8 cellular contexts compared by ENCODE assay signal in the genomic region with DNA sequence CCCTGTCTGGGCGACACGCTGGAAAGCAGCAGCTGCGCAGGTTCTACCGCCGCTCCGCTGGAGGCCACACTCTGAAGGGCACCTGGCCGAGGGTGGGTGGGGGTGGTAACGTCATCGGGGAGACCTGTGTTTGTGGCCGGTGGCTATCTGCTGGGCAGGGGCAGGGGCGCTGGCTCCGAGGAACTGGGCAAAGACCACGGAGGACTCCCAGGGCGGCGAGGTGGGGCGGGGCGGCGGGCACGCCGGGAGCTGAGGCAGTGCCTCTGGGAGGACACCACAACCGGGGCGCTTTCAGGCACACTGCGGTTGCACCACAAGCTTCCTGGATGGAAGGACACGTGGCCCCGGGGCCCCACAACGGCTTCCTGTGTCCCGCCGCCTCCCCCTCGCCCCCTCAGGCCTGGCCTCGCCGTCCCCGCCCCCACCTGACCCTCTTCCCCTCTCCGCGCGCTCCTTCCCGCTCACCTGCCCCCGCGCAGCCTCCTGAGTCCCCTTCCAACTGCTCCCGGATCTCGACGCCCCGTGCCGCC. TPM values are rescaled to one million over a fixed set of nuclear protein-coding genes. Genes with fewer than 3 reads are reported as not detected.
DNase-seq lines count a peak whose midpoint lies in the region; ATAC-seq, FAIRE-seq and TF ChIP-seq lines count a peak whose summit lies in the region.

No MANE protein-coding gene starts in this region.

- H3K9me3 ChIP-seq in esophagus (ENCODE audit: control insufficient read depth in 2 of 2, insufficient read depth in 1 of 2, low read depth in 1 of 2, low read length in 1 of 2) = no peaks in the 10 kb centered on the region
- no peaks in the 10 kb centered on the region for H3K9me3 ChIP-seq in neural cell (ENCODE audit: low read length)
- H3K9me3 ChIP-seq in subcutaneous abdominal adipose tissue (ENCODE audit: control insufficient read depth in 5 of 5, low read length in 5 of 5) = no peaks in the 10 kb centered on the region
- H3K9me3 ChIP-seq in endodermal cell (ENCODE audit: control insufficient read depth, low read length) = no peaks in the 10 kb centered on the region

- H3K4me3 ChIP-seq in esophagus (ENCODE audit: low read depth in 1 of 2, low read length in 2 of 2) (peak overlapping the region; percentile 83), neural cell (ENCODE audit: low read length) (peak overlapping the region; percentile 52), subcutaneous abdominal adipose tissue (ENCODE audit: low read depth in 1 of 5, low read length in 5 of 5) (peak overlapping the region in 4 of 5 donors; percentile 62 to 72 (median 68)), endodermal cell (ENCODE audit: low read length) (no peak overlapping the region)

- H3K36me3 ChIP-seq in esophagus (ENCODE audit: control insufficient read depth in 2 of 2, insufficient read depth in 2 of 2, low read length in 1 of 2) (no peaks in the 10 kb centered on the region), neural cell (ENCODE audit: insufficient read depth, low read length) (no peaks in the 10 kb centered on the region), subcutaneous abdominal adipose tissue (ENCODE audit: control insufficient read depth in 5 of 5, insufficient read depth in 5 of 5, low read length in 5 of 5) (no peaks in the 10 kb centered on the region), endodermal cell (ENCODE audit: control insufficient read depth, insufficient read depth, low read length) (no peaks in the 10 kb centered on the region)

- no peak overlapping the region for H3K9ac ChIP-seq in neural cell (ENCODE audit: low read length)
- peak overlapping the region in 3 of 5 donors; percentile 44 to 76 (median 71) for H3K9ac ChIP-seq in subcutaneous abdominal adipose tissue (ENCODE audit: low read length in 5 of 5)
- no peak overlapping the region for H3K9ac ChIP-seq in endodermal cell (ENCODE audit: extremely low read depth, low read length, poor library complexity, severe bottlenecking)

- no peak overlapping the region for H3K27ac Mint-ChIP-seq in endodermal cell

- no peak overlapping the region for H2AFZ ChIP-seq in neural cell (ENCODE audit: low read depth, low read length)

- H3K4me2 ChIP-seq in neural cell (ENCODE audit: low read length) = no peak overlapping the region

- peaks cover 2 to 11% of the 10 kb centered on the region in 2 donors for H3K4me1 ChIP-seq in esophagus (ENCODE audit: control insufficient read depth in 2 of 2, insufficient read depth in 2 of 2, low read length in 1 of 2)
- peaks cover 0 to 54% (median 41%) of the 10 kb centered on the region in 5 donors for H3K4me1 ChIP-seq in subcutaneous abdominal adipose tissue (ENCODE audit: control insufficient read depth in 5 of 5, insufficient read depth in 5 of 5, low read length in 5 of 5)
- peaks cover 5% of the 10 kb centered on the region for H3K4me1 ChIP-seq in endodermal cell (ENCODE audit: control insufficient read depth, insufficient read depth, low read length)

- H3K27me3 Mint-ChIP-seq in endodermal cell (ENCODE audit: insufficient read depth) = peaks cover 15% of the 10 kb centered on the region

- H3F3A ChIP-seq in neural cell (ENCODE audit: insufficient read depth, low read length, poor library complexity, severe bottlenecking) = no peaks in the 10 kb centered on the region

- H3K79me2 ChIP-seq in neural cell (replicated peaks; ENCODE audit: insufficient read depth, low read length) = no peaks in the 10 kb centered on the region

- 5 to 7% methylated on average over 25 to 43 of the region's 43 CpGs for WGBS in esophagus, 2 donors
- 90 to 97% methylated on average over 16 to 43 of the region's 43 CpGs for WGBS in endodermal cell (ENCODE audit: insufficient coverage in 1 of 2, insufficient read length in 1 of 2), 2 experiments

- H3K27ac ChIP-seq in esophagus (ENCODE audit: low read depth in 2 of 2, low read length in 1 of 2) (peak overlapping the region; percentile 97), neural cell (ENCODE audit: low read length) (no peak overlapping the region), subcutaneous abdominal adipose tissue (ENCODE audit: low read depth, low read length) (peak overlapping the region; percentile 66), endodermal cell (ENCODE audit: low read depth, low read length) (no peak overlapping the region)

- peak; percentile 95 for FAIRE-seq in GM18507 (lab: Jason Lieb, UNC)

- TF ChIP-seq RAD21 in neural cell (conservative IDR thresholded peaks at IDR 0.05) = no peak

- TF ChIP-seq EP300 in neural cell (conservative IDR thresholded peaks at IDR 0.05; ENCODE audit: poor library complexity, severe bottlenecking) = no peak

- H3K27me3 ChIP-seq in esophagus (ENCODE audit: control insufficient read depth in 1 of 2, insufficient read depth in 2 of 2, low read length in 2 of 2) (no peaks in the 10 kb centered on the region), neural cell (ENCODE audit: insufficient read depth, low read depth, low read length) (peaks cover 35% of the 10 kb centered on the region), subcutaneous abdominal adipose tissue (ENCODE audit: control insufficient read depth in 5 of 5, insufficient read depth in 4 of 5, low read length in 5 of 5) (no peaks in the 10 kb centered on the region), endodermal cell (ENCODE audit: control insufficient read depth, insufficient read depth, low read length, poor library complexity, severe bottlenecking) (no peaks in the 10 kb centered on the region)

- DNase-seq in GM18507 (ENCODE audit: extremely low spot score, insufficient read length, low read depth) (peak; percentile 82), NCI-H2196 treated with DMSO at 0.1 percent for 48 hours (lab: John Stamatoyannopoulos, UW; ENCODE audit: unreplicated experiment) (peak; percentile 55), endodermal cell (no peak)
- DNase-seq in activated CD8-positive, alpha-beta memory T cell treated with anti-CD3 and anti-CD28 coated beads for 24 hours = peak; percentile 92

- peaks cover 2% of the 10 kb centered on the region for H3K9me3 Mint-ChIP-seq in endodermal cell

- H3K4me3 Mint-ChIP-seq in endodermal cell = no peak overlapping the region

- TF ChIP-seq CTCF in neural cell (IDR thresholded peaks at IDR 0.05; ENCODE audit: poor library complexity, severe bottlenecking) (no peak), endodermal cell (conservative IDR thresholded peaks at IDR 0.05) (no peak)

- peak; percentile 59 for ATAC-seq in HG02759 (IDR thresholded peaks at IDR 0.05; ENCODE audit: unreplicated experiment)

- H3K9me2 ChIP-seq in neural cell (ENCODE audit: insufficient read depth, low read length) = no peaks in the 10 kb centered on the region

- H3K4me1 Mint-ChIP-seq in endodermal cell = peaks cover 15% of the 10 kb centered on the region

- no peaks in the 10 kb centered on the region for H4K20me1 ChIP-seq in neural cell (ENCODE audit: insufficient read depth)

- peaks cover 2% of the 10 kb centered on the region for H3K36me3 Mint-ChIP-seq in endodermal cell (ENCODE audit: low read depth)

TF ChIP-seq in neural cell, 6 proteins besides CTCF, POLR2A, EP300 and RAD21:
- no peak for TF ChIP-seq TAF1 (IDR thresholded peaks at IDR 0.05; ENCODE audit: low read depth)
- TF ChIP-seq MXI1 (conservative IDR thresholded peaks at IDR 0.05; ENCODE audit: poor library complexity, severe bottlenecking) = no peak
- no peak for TF ChIP-seq SMC3 (conservative IDR thresholded peaks at IDR 0.05; ENCODE audit: poor library complexity)
- no peak for TF ChIP-seq POLR2AphosphoS5 (IDR thresholded peaks at IDR 0.05)
- no peak for TF ChIP-seq REST (IDR thresholded peaks at IDR 0.05; ENCODE audit: borderline replicate concordance)

RNA-seq across cellular contexts. Expression of gene DENND2D, which starts 3.3 kb away (rescaled TPM):
- polyA plus RNA-seq in esophagus = 10 to 100 TPM; 39.1 to 54.8 TPM
- polyA plus RNA-seq in neural cell = not detected in 2 replicates
- polyA minus RNA-seq in neural cell = not detected in 2 replicates
- total RNA-seq in endodermal cell = 1 to 10 TPM in 1 of 2 donors, under 1 TPM in 1; 0.89 to 2.6 TPM
- not detected for polyA plus RNA-seq in endodermal cell (2013, experiment 1 of 2)
- not detected for polyA plus RNA-seq in endodermal cell (2013, experiment 2 of 2)

RNA-seq across cellular contexts. Expression of gene CHI3L2, which starts 23.8 kb away (rescaled TPM):
- under 1 TPM; 0.28 to 0.49 TPM for polyA plus RNA-seq in esophagus
- polyA plus RNA-seq in neural cell = not detected in 2 replicates
- polyA minus RNA-seq in neural cell = not detected in 2 replicates
- not detected for total RNA-seq in endodermal cell
- not detected for polyA plus RNA-seq in endodermal cell (2013, experiment 1 of 2)
- polyA plus RNA-seq in endodermal cell (2013, experiment 2 of 2) = not detected

Comparison
In these comparisons a context has a peak if more than half of its experiments do, and no peak if none do; other contexts are left out.
1. H3K27ac ChIP-seq: peak in esophagus (2 of 2) and subcutaneous abdominal adipose tissue (single experiment); none in neural cell (single experiment) and endodermal cell (single experiment).
2. H3K9ac ChIP-seq: peak in subcutaneous abdominal adipose tissue (3 of 5); none in neural cell (single experiment) and endodermal cell (single experiment).
3. RNA of gene DENND2D, which starts 3.3 kb away (polyA plus RNA-seq): 39.1 to 54.8 TPM in esophagus; not detected in neural cell; every median in the first group is over 10 times any median in the second.